In genomic region chr5:58648846-58649245, GRCh38 we compare ENCODE assay signal across 20 cellular contexts.
"Had no signal": no experiment of that assay in that cellular context is flagged by ENCODE, and none has a peak within 500 bp of the region (broad histone marks: within the 10 kb centered on the region; RNA-seq: fewer than 3 reads in every experiment).

No MANE protein-coding gene starts in this region.

- H3K9me3 ChIP-seq: heart right ventricle, prostate gland, right lobe of liver, spleen, tibial artery, upper lobe of left lung, uterus had no signal

- H3K27ac ChIP-seq: heart right ventricle, parathyroid adenoma, prostate gland, right lobe of liver, spleen, tibial artery, upper lobe of left lung, uterus had no signal

- H3K4me3 ChIP-seq: heart right ventricle, lung, prostate gland, right lobe of liver, spleen, tibial artery, upper lobe of left lung, uterus had no signal

- DNase-seq: endodermal cell; heart right ventricle; hypothalamus; left colon; left ventricle myocardium superior; mesenchymal stem cell; midbrain; occipital lobe; retina; right lobe of liver; spleen; stimulated activated CD4-positive, alpha-beta T cell treated with anti-CD3 and anti-CD28 coated beads, Interleukin-15, amount 100 ng/mL, for 24 hours; stimulated activated CD4-positive, alpha-beta T cell treated with anti-CD3 and anti-CD28 coated beads, Interleukin-1b, Interleukin-23, amount 100 ng/mL, for 48 hours; stimulated activated CD4-positive, alpha-beta T cell treated with anti-CD3 and anti-CD28 coated beads, Interleukin-4, amount 100 ng/mL, for 24 hours; tibial artery; upper lobe of left lung; uterus had no signal

- H3K36me3 ChIP-seq: heart right ventricle, prostate gland, right lobe of liver, spleen, tibial artery, upper lobe of left lung, uterus had no signal

- H3K27me3 ChIP-seq: heart right ventricle, right lobe of liver, spleen, tibial artery, upper lobe of left lung, uterus had no signal

- H3K4me1 ChIP-seq: heart right ventricle, parathyroid adenoma, prostate gland, right lobe of liver, spleen, upper lobe of left lung, uterus had no signal
